Comparison of ENCODE assay signal across 8 cellular contexts in genomic region chr5:124747770-124748686, GRCh38. TPM values are rescaled to one million over a fixed set of nuclear protein-coding genes. Genes with fewer than 3 reads are reported as not detected.
DNase-seq lines count a peak whose midpoint lies in the region; ATAC-seq and TF ChIP-seq lines count a peak whose summit lies in the region.

No MANE protein-coding gene starts in this region.

- peak; percentile 64 for DNase-seq in NCI-H1694 (lab: John Stamatoyannopoulos, UW)
- DNase-seq in brain microvascular endothelial cell: no peak
- DNase-seq in kidney tubule cell (ENCODE audit: low spot score): peak; percentile 54
- DNase-seq in NK-92 treated with Interleukin-12 subunit alpha and Interleukin-12 subunit beta, amount 100 ng/mL, for 24 hours (lab: John Stamatoyannopoulos, UW): no peak
- DNase-seq in HT-29 (ENCODE audit: low spot score): no peak

- peak; percentile 29 for TF ChIP-seq POLR2A in GM18505 (IDR thresholded peaks at IDR 0.05; ENCODE audit: borderline replicate concordance, extremely low read depth, insufficient read depth, insufficient read length)

- in situ Hi-C loops in brain microvascular endothelial cell (cut with HindIII; ENCODE audit: low pct_ligation_motif_present, low sequenced_read_pairs): no loop called here

- POLR2A ChIA-PET in HEK293 (lab: Yijun Ruan, JAX): interaction anchor here (0.6 to 3.5 kb wide), 30 partner anchors 9 to 662 kb away, joined by 3 to 19 read pairs (median 4); no protein-coding TSS in a partner anchor

- no peaks in the 10 kb centered on the region for H3K36me3 ChIP-seq in HEK293 (ENCODE audit: control insufficient read depth in 2 of 2, insufficient read depth in 1 of 2, low read length in 2 of 2)
- no peaks in the 10 kb centered on the region for H3K36me3 ChIP-seq in brain microvascular endothelial cell (replicated peaks)

- TF ChIP-seq CTCF in HEK293 (tag by site-specific recombination; IDR thresholded peaks at IDR 0.05) (no peak), brain microvascular endothelial cell (IDR thresholded peaks at IDR 0.05; ENCODE audit: low read depth, low read length, missing control alignments) (no peak)

- H3K4me1 ChIP-seq in HEK293 (ENCODE audit: control insufficient read depth, insufficient read depth, low read length): peaks cover 22% of the 10 kb centered on the region

- H3K27ac ChIP-seq in HEK293 (ENCODE audit: extremely low read depth, low read depth, low read length): peak overlapping the region; percentile 99
- peak overlapping the region; percentile 87 for H3K27ac ChIP-seq in brain microvascular endothelial cell
- peak overlapping the region; percentile 91 for H3K27ac ChIP-seq in temporal lobe (ENCODE audit: low read depth, low read length)

- CTCF ChIA-PET in HEK293 (lab: Yijun Ruan, JAX): interaction anchor here (0.6 to 0.9 kb wide), 6 partner anchors 84 to 1087 kb away, joined by 3 to 7 read pairs (median 4); no protein-coding TSS in a partner anchor

- H3K9me3 ChIP-seq in HEK293 (ENCODE audit: control insufficient read depth, insufficient read depth, low read depth, low read length): no peaks in the 10 kb centered on the region

- ATAC-seq in GM18505 (IDR thresholded peaks at IDR 0.05; ENCODE audit: unreplicated experiment): peak; percentile 57

- H3K4me3 ChIP-seq in HEK293 (ENCODE audit: low read depth, low read length) (peak overlapping the region; percentile 82), brain microvascular endothelial cell (ENCODE audit: low read depth, low read length) (peak overlapping the region; percentile 84)

- H3K27me3 ChIP-seq in brain microvascular endothelial cell (replicated peaks): no peaks in the 10 kb centered on the region

TF ChIP-seq in HEK293, 187 proteins besides CTCF, POLR2A, EP300 and RAD21 (continues in another document):
- TF ChIP-seq ZNF366 (tag by site-specific recombination; conservative IDR thresholded peaks at IDR 0.05) (peak; percentile 82), ZNF19 (tag by site-specific recombination; IDR thresholded peaks at IDR 0.05; ENCODE audit: low read depth) (no peak), GLI4 (tag by site-specific recombination; IDR thresholded peaks at IDR 0.05) (no peak), SCRT1 (tag by site-specific recombination; IDR thresholded peaks at IDR 0.05; ENCODE audit: borderline replicate concordance) (no peak), HOXA7 (CRISPR knock-in tag; IDR thresholded peaks at IDR 0.05; ENCODE audit: borderline replicate concordance) (no peak), ZNF837 (tag by site-specific recombination; IDR thresholded peaks at IDR 0.05) (no peak), ZNF555 (tag by site-specific recombination; conservative IDR thresholded peaks at IDR 0.05) (no peak), ZNF404 (tag by site-specific recombination; IDR thresholded peaks at IDR 0.05) (no peak), BCL11B (tag by site-specific recombination; IDR thresholded peaks at IDR 0.05; ENCODE audit: low read depth) (no peak), ZNF426 (tag by site-specific recombination; IDR thresholded peaks at IDR 0.05) (no peak), ZNF561 (tag by site-specific recombination; IDR thresholded peaks at IDR 0.05; ENCODE audit: borderline replicate concordance) (no peak), HOXC10 (CRISPR knock-in tag; IDR thresholded peaks at IDR 0.05) (no peak), ZSCAN5A (tag by site-specific recombination; IDR thresholded peaks at IDR 0.05) (no peak), ELK4 (IDR thresholded peaks at IDR 0.05; ENCODE audit: borderline replicate concordance, low read depth, low read length) (no peak), ZBTB20 (tag by site-specific recombination; IDR thresholded peaks at IDR 0.05) (peak; percentile 81), BCL11A (tag by site-specific recombination; IDR thresholded peaks at IDR 0.05; ENCODE audit: low read depth) (no peak), ZNF211 (tag by site-specific recombination; IDR thresholded peaks at IDR 0.05; ENCODE audit: low read depth) (no peak), ZNF785 (tag by site-specific recombination; IDR thresholded peaks at IDR 0.05) (no peak), ZNF707 (tag by site-specific recombination; IDR thresholded peaks at IDR 0.05) (no peak), WT1 (tag by site-specific recombination; IDR thresholded peaks at IDR 0.05) (peak; percentile 37; the same call in 1 of the 2 replicates), ZNF558 (tag by site-specific recombination; IDR thresholded peaks at IDR 0.05) (no peak), GLIS2 (tag by site-specific recombination; IDR thresholded peaks at IDR 0.05) (0 out of 2 replicates have a peak, but pooled peaks have one; percentile 38), ZNF600 (tag by site-specific recombination; IDR thresholded peaks at IDR 0.05) (no peak; the same call in 1 of the 2 replicates), ZNF16 (tag by site-specific recombination; IDR thresholded peaks at IDR 0.05; ENCODE audit: low read depth) (no peak), ZFP3 (tag by site-specific recombination; IDR thresholded peaks at IDR 0.05; ENCODE audit: low read depth) (no peak), INSM2 (tag by site-specific recombination; IDR thresholded peaks at IDR 0.05) (peak; percentile 100), ZBTB44 (tag by site-specific recombination; IDR thresholded peaks at IDR 0.05) (peak; percentile 83), SP3 (tag by site-specific recombination; IDR thresholded peaks at IDR 0.05) (no peak), ZNF449 (tag by site-specific recombination; IDR thresholded peaks at IDR 0.05) (no peak), ZNF596 (tag by site-specific recombination; IDR thresholded peaks at IDR 0.05) (no peak)

RNA-seq across cellular contexts. Expression of gene ZNF608, which starts 1.6 kb away (rescaled TPM):
- total RNA-seq in temporal lobe: 80.9 TPM
- 3.7 and 4.9 TPM in 2 replicates for total RNA-seq in HT-29 (2014; rRNA removed; shearing (Covaris generic))

Comparison
In these comparisons a context has a peak if more than half of its experiments do, and no peak if none do; other contexts are left out.
1. DNase-seq: peak in NCI-H1694 (single experiment) and kidney tubule cell (single experiment); none in brain microvascular endothelial cell (single experiment), NK-92 treated with Interleukin-12 subunit alpha and Interleukin-12 subunit beta, amount 100 ng/mL, for 24 hours (single experiment) and HT-29 (single experiment).
2. RNA of gene ZNF608, which starts 1.6 kb away (total RNA-seq): 80.9 TPM in temporal lobe (single experiment); 3.7 to 4.9 TPM in HT-29; every median in the first group is over 10 times any median in the second.
3. Peak in every context shown above with its lines, with median percentiles within 50 percentile points of each other: H3K27ac ChIP-seq.